In the genomic region with DNA sequence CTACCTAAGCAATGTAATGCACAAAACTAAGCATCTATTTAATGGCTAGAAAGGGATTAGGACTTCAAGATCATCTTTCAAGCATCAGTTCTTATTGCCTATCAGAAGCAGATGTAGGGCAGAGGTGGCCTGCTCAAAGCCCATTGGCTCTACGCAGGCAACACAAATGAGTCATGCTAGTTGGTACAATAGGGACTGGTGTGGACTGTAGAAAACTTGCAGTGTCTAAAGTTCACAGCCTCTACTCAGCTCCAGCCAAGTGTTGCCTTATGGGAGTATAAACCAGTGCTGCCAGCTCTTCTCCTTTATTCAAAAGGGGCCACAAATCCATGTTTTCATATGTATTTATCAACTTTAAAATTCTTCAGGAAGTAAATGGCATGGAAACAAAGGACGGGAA, we compare ENCODE assay signal across 33 cellular contexts.
"Had no signal": no experiment of that assay in that cellular context is flagged by ENCODE, and none has a peak within 500 bp of the region (broad histone marks: within the 10 kb centered on the region; RNA-seq: fewer than 3 reads in every experiment).

No MANE protein-coding gene starts in this region.

- H3K36me3 ChIP-seq: adrenal gland, breast epithelium had no signal

- H3K9ac ChIP-seq: KMS-11 had no signal

- H3K4me2 ChIP-seq: KMS-11, PC-9 had no signal

- FAIRE-seq: RCC 7860 had no signal

- DNase-seq: activated B cell treated with CpG ODN at 0.5 μM for 24 hours; activated CD4-positive, alpha-beta T cell treated with anti-CD3 and anti-CD28 coated beads for 4 hours; activated CD4-positive, alpha-beta T cell treated with anti-CD3 and anti-CD28 coated beads, Interleukin-2, amount 50 U/mL, for 1 hour; activated CD4-positive, CD25-positive, alpha-beta regulatory T cell treated with anti-CD3 and anti-CD28 coated beads, Interleukin-2, amount 50 U/mL, for 72 hours; activated CD8-positive, alpha-beta T cell treated with anti-CD3 and anti-CD28 coated beads, Interleukin-2, amount 10 ng/mL, durations not matched to agents 7 days and 5 days; activated gamma-delta T cell treated with Interleukin-2 at 50 U/mL for 16 hours; activated naive CD4-positive, alpha-beta T cell treated with anti-CD3 and anti-CD28 coated beads for 36 hours; activated T-cell treated with anti-CD3 and anti-CD28 coated beads, Interleukin-2, amount 50 U/mL, for 24 hours; adrenal gland; body of pancreas; MM.1S; MV-4-11; NCI-H1092; NCI-H1436 treated with DMSO at 0.1 percent for 48 hours; NCI-H1694 treated with DMSO at 0.1 percent for 48 hours; NCI-H2029; NCI-H510A; NCI-H748 treated with DMSO at 0.1 percent for 48 hours; NK-92 treated with Interleukin-12 subunit alpha and Interleukin-12 subunit beta, amount 100 ng/mL, for 24 hours; PC-9; SIG-M5; T-helper 1 cell; T-helper 2 cell; T-helper 9 cell had no signal

- ATAC-seq: activated CD8-positive, alpha-beta T cell treated with anti-CD3 and anti-CD28 coated beads, Interleukin-2, amount 10 ng/mL, durations not matched to agents 7 days and 5 days; activated naive CD4-positive, alpha-beta T cell treated with anti-CD3 and anti-CD28 coated beads, Interleukin-2, amount 50 U/mL, for 72 hours; body of pancreas; Right ventricle myocardium inferior; SK-N-SH treated with all-trans-retinoic acid at 6 μM for 48 hours had no signal

- H3K27me3 ChIP-seq: adrenal gland, body of pancreas, breast epithelium had no signal

- H3K27ac Mint-ChIP-seq: activated B cell treated with CpG ODN at 0.5 μM for 24 hours; activated CD8-positive, alpha-beta T cell treated with anti-CD3 and anti-CD28 coated beads, Interleukin-2, amount 10 ng/mL, durations not matched to agents 7 days and 5 days; activated naive CD4-positive, alpha-beta T cell treated with anti-CD3 and anti-CD28 coated beads for 36 hours; activated naive CD4-positive, alpha-beta T cell treated with anti-CD3 and anti-CD28 coated beads, Interleukin-2, amount 50 U/mL, for 72 hours; activated T-cell treated with anti-CD3 and anti-CD28 coated beads, Interleukin-2, amount 50 U/mL, for 24 hours; activated T-helper 1 cell treated with anti-CD3 and anti-CD28 coated beads, Interleukin-12 subunit alpha, Interleukin-12 subunit beta, Interleukin-2, Interleukin-4 antibody, amounts not matched to agents 30 ng/mL and 10 ng/mL and 1 ng/mL, durations not matched to agents 14 hours and 24 hours and 36 hours had no signal

- H3K9me3 ChIP-seq: adrenal gland, body of pancreas, breast epithelium had no signal

- H3K9me3 Mint-ChIP-seq: activated B cell treated with CpG ODN at 0.5 μM for 24 hours; activated naive CD4-positive, alpha-beta T cell treated with anti-CD3 and anti-CD28 coated beads for 36 hours; activated naive CD4-positive, alpha-beta T cell treated with anti-CD3 and anti-CD28 coated beads, Interleukin-2, amount 50 U/mL, for 72 hours; activated T-cell treated with anti-CD3 and anti-CD28 coated beads, Interleukin-2, amount 50 U/mL, for 24 hours; activated T-helper 1 cell treated with anti-CD3 and anti-CD28 coated beads, Interleukin-12 subunit alpha, Interleukin-12 subunit beta, Interleukin-2, Interleukin-4 antibody, amounts not matched to agents 30 ng/mL and 10 ng/mL and 1 ng/mL, durations not matched to agents 14 hours and 24 hours and 36 hours had no signal

- H3K36me3 Mint-ChIP-seq: activated naive CD4-positive, alpha-beta T cell treated with anti-CD3 and anti-CD28 coated beads, Interleukin-2, amount 50 U/mL, for 72 hours had no signal

- H3K27ac ChIP-seq: adrenal gland, body of pancreas, breast epithelium, KMS-11, PC-9, RWPE1, VCaP had no signal

- H3K4me3 Mint-ChIP-seq: activated B cell treated with CpG ODN at 0.5 μM for 24 hours; activated CD8-positive, alpha-beta T cell treated with anti-CD3 and anti-CD28 coated beads, Interleukin-2, amount 10 ng/mL, durations not matched to agents 7 days and 5 days; activated naive CD4-positive, alpha-beta T cell treated with anti-CD3 and anti-CD28 coated beads for 36 hours; activated T-cell treated with anti-CD3 and anti-CD28 coated beads, Interleukin-2, amount 50 U/mL, for 24 hours; activated T-helper 1 cell treated with anti-CD3 and anti-CD28 coated beads, Interleukin-12 subunit alpha, Interleukin-12 subunit beta, Interleukin-2, Interleukin-4 antibody, amounts not matched to agents 30 ng/mL and 10 ng/mL and 1 ng/mL, durations not matched to agents 14 hours and 24 hours and 36 hours had no signal

- H3K4me1 ChIP-seq: adrenal gland, breast epithelium had no signal

- H3K4me3 ChIP-seq: adrenal gland, body of pancreas, breast epithelium, PC-9 had no signal
